ENCODE assay signal across 17 cellular contexts in the genomic region with DNA sequence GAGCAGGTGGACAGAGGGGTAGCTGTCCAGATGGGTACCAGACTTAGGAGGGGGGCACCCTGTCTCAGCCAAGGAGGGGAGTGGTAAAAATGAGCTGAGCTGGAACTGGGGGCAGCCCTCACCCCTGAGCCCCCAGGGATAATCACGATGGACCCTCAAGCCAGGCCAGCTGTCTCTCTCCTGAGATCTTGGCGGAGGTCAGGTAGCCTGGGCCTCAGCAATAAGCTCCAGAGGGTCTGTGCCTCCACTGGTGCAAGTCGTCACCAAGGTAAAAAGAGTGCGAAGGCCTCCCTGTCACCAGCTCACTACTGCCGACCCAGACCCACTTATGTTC. TPM values are rescaled to one million over a fixed set of nuclear protein-coding genes. Genes with fewer than 3 reads are reported as not detected.
DNase-seq lines count a peak whose midpoint lies in the region; ATAC-seq and TF ChIP-seq lines count a peak whose summit lies in the region.
"Had no signal": no experiment of that assay in that cellular context is flagged by ENCODE, and none has a peak within 500 bp of the region (broad histone marks: within the 10 kb centered on the region; RNA-seq: fewer than 3 reads in every experiment).

No MANE protein-coding gene starts in this region.

- H3K9ac ChIP-seq in liver (ENCODE audit: low read depth in 1 of 2, low read length in 2 of 2): peak overlapping the region; percentile 5 to 36

- H3K27ac ChIP-seq in body of pancreas (peak overlapping the region; percentile 75 to 86 (median 79)), liver (ENCODE audit: low read depth in 1 of 2, low read length in 2 of 2) (peak overlapping the region; percentile 87 to 95), gastrocnemius medialis (peak overlapping the region in 3 of 4 donors; percentile 31 to 97 (median 36))

- no peak overlapping the region for H3K27ac Mint-ChIP-seq in natural killer cell treated with Interleukin-12 subunit alpha and Interleukin-12 subunit beta and Interleukin-15 and Interleukin-18, amount 100 ng/mL, for 72 hours
- H3K27ac Mint-ChIP-seq: CD14-positive monocyte; CD4-positive, alpha-beta memory T cell had no signal

- no peaks in the 10 kb centered on the region for H3K36me3 Mint-ChIP-seq in natural killer cell treated with Interleukin-12 subunit alpha and Interleukin-12 subunit beta and Interleukin-15 and Interleukin-18, amount 100 ng/mL, for 72 hours
- H3K36me3 Mint-ChIP-seq: CD4-positive, alpha-beta memory T cell had no signal

- DNase-seq in body of pancreas (no peak), gastrocnemius medialis (no peak), GM03348 (ENCODE audit: low spot score) (no peak)
- no peak for DNase-seq in activated naive CD4-positive, alpha-beta T cell treated with anti-CD3 and anti-CD28 coated beads, Interleukin-2, amount 50 U/mL, for 16 hours
- DNase-seq in natural killer cell treated with Interleukin-12 subunit alpha and Interleukin-12 subunit beta and Interleukin-15 and Interleukin-18, amount 100 ng/mL, for 72 hours (ENCODE audit: low spot score): no peak
- DNase-seq: ACHN; AML-193; CD4-positive, alpha-beta memory T cell; DMS153; DMS79; GDM1; GOT3 had no signal

- TF ChIP-seq POLR2A in body of pancreas (IDR thresholded peaks at IDR 0.05) (no peak), gastrocnemius medialis (IDR thresholded peaks at IDR 0.05) (no peak)

- H3K27me3 ChIP-seq in body of pancreas (no peaks in the 10 kb centered on the region), liver (ENCODE audit: control insufficient read depth in 4 of 4, insufficient read depth in 4 of 4, low read length in 3 of 4) (no peaks in the 10 kb centered on the region), gastrocnemius medialis (no peaks in the 10 kb centered on the region)

- in situ Hi-C loops in gastrocnemius medialis (cut with MboI; ENCODE audit: low sequenced_read_pairs in 4 of 4): no loop called here

- intact Hi-C loops in body of pancreas (cut with DNase I): no loop called here
- intact Hi-C loops in gastrocnemius medialis (cut with DNase I; ENCODE audit: low total_unique reads): no loop called here

- H3K4me1 Mint-ChIP-seq in natural killer cell treated with Interleukin-12 subunit alpha and Interleukin-12 subunit beta and Interleukin-15 and Interleukin-18, amount 100 ng/mL, for 72 hours (ENCODE audit: low read depth in 2 of 2): peaks cover 0 to 6% of the 10 kb centered on the region in 2 donors
- H3K4me1 Mint-ChIP-seq: CD14-positive monocyte; CD4-positive, alpha-beta memory T cell had no signal

- no peak overlapping the region for H3K4me3 Mint-ChIP-seq in natural killer cell treated with Interleukin-12 subunit alpha and Interleukin-12 subunit beta and Interleukin-15 and Interleukin-18, amount 100 ng/mL, for 72 hours
- H3K4me3 Mint-ChIP-seq: CD14-positive monocyte; CD4-positive, alpha-beta memory T cell had no signal

- ATAC-seq in body of pancreas (no peak), gastrocnemius medialis (no peak)
- ATAC-seq in natural killer cell treated with Interleukin-12 subunit alpha and Interleukin-12 subunit beta and Interleukin-15 and Interleukin-18, amount 100 ng/mL, for 72 hours: no peak

- H3K4me1 ChIP-seq in body of pancreas (peaks cover 86% of the 10 kb centered on the region), liver (ENCODE audit: control insufficient read depth in 4 of 4, insufficient read depth in 4 of 4, low read length in 3 of 4) (peaks cover 30 to 90% (median 78%) of the 10 kb centered on the region in 4 donors), gastrocnemius medialis (peaks cover 51 to 74% of the 10 kb centered on the region in 2 donors)
- H3K4me1 ChIP-seq: HAP-1 had no signal

- no peaks in the 10 kb centered on the region for H3K9me3 Mint-ChIP-seq in natural killer cell treated with Interleukin-12 subunit alpha and Interleukin-12 subunit beta and Interleukin-15 and Interleukin-18, amount 100 ng/mL, for 72 hours
- H3K9me3 Mint-ChIP-seq: CD4-positive, alpha-beta memory T cell had no signal

- WGBS in body of pancreas, 2 donors: 60 to 64% methylated on average over 1 to 5 of the region's 5 CpGs
- 47% methylated on average over 5 of the region's 5 CpGs for WGBS in liver

- no peak for TF ChIP-seq RAD21 in liver (IDR thresholded peaks at IDR 0.05)

- TF ChIP-seq CTCF in body of pancreas (IDR thresholded peaks at IDR 0.05) (no peak), liver (IDR thresholded peaks at IDR 0.05; ENCODE audit: low read depth, low read length, missing input control) (no peak), gastrocnemius medialis (IDR thresholded peaks at IDR 0.05 in 4 of 5, conservative IDR thresholded peaks at IDR 0.05 in 1 of 5) (no peak)

- H3K4me3 ChIP-seq in body of pancreas (no peak overlapping the region), liver (ENCODE audit: low read depth in 1 of 3, low read length in 3 of 3) (no peak overlapping the region), gastrocnemius medialis (no peak overlapping the region)
- H3K4me3 ChIP-seq: HAP-1 had no signal

- H3K27me3 Mint-ChIP-seq in natural killer cell treated with Interleukin-12 subunit alpha and Interleukin-12 subunit beta and Interleukin-15 and Interleukin-18, amount 100 ng/mL, for 72 hours: peaks cover 4 to 16% of the 10 kb centered on the region in 2 donors

- H3K9me3 ChIP-seq in body of pancreas (no peaks in the 10 kb centered on the region), liver (ENCODE audit: control insufficient read depth in 4 of 4, low read length in 3 of 4) (no peaks in the 10 kb centered on the region), gastrocnemius medialis (no peaks in the 10 kb centered on the region)
- H3K9me3 ChIP-seq: HAP-1 had no signal

- H3K36me3 ChIP-seq in body of pancreas (replicated peaks in 1 of 2; ENCODE audit: insufficient read depth in 1 of 2, low read depth in 2 of 2) (no peaks in the 10 kb centered on the region), liver (ENCODE audit: control insufficient read depth in 4 of 4, insufficient read depth in 3 of 4, low read depth in 1 of 4, low read length in 3 of 4) (no peaks in the 10 kb centered on the region), gastrocnemius medialis (no peaks in the 10 kb centered on the region)
- H3K36me3 ChIP-seq: HAP-1 had no signal

TF ChIP-seq in liver, 16 proteins besides CTCF, POLR2A, EP300 and RAD21 (continues in another document):
- TF ChIP-seq ATF3 (IDR thresholded peaks at IDR 0.05) (no peak), ZBTB33 (IDR thresholded peaks at IDR 0.05) (no peak), HNF4G (IDR thresholded peaks at IDR 0.05) (no peak), GABPA (IDR thresholded peaks at IDR 0.05 in 1 of 2, conservative IDR thresholded peaks at IDR 0.05 in 1 of 2) (no peak), YY1 (IDR thresholded peaks at IDR 0.05) (no peak), HNF4A (conservative IDR thresholded peaks at IDR 0.05) (no peak), JUND (IDR thresholded peaks at IDR 0.05) (no peak), FOXA2 (IDR thresholded peaks at IDR 0.05) (no peak)
- TF ChIP-seq, protein P1, sequence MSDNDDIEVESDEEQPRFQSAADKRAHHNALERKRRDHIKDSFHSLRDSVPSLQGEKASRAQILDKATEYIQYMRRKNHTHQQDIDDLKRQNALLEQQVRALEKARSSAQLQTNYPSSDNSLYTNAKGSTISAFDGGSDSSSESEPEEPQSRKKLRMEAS (IDR thresholded peaks at IDR 0.05): no peak

RNA-seq across cellular contexts. Expression of gene SLC38A3, which starts 5.1 kb away (rescaled TPM):
- total RNA-seq in body of pancreas (10 to 100 TPM in 1 of 2 donors, 1 to 10 TPM in 1; 4.6 to 48.0 TPM), liver (100 to 1,000 TPM in 1 of 2 donors, 10 to 100 TPM in 1; 98.1 to 166 TPM), gastrocnemius medialis (1 to 10 TPM; 1.9 to 8.9 (median 5.0) TPM)
- 100 to 1,000 TPM; 114 to 180 TPM for polyA plus RNA-seq in liver
- total RNA-seq in natural killer cell treated with Interleukin-12 subunit alpha and Interleukin-12 subunit beta and Interleukin-15 and Interleukin-18, amount 100 ng/mL, for 72 hours: not detected
- total RNA-seq: CD4-positive, alpha-beta memory T cell; Daoy had no signal
- polyA plus RNA-seq: CD14-positive monocyte; CD4-positive, alpha-beta memory T cell had no signal

RNA-seq across cellular contexts. Expression of gene GNAT1, which starts 18.7 kb away (rescaled TPM):
- total RNA-seq in body of pancreas: not detected
- under 1 TPM in 1 of 2 donors, not detected in 1; 0.08 TPM for total RNA-seq in liver
- not detected for polyA plus RNA-seq in liver
- total RNA-seq in gastrocnemius medialis: not detected
- total RNA-seq in natural killer cell treated with Interleukin-12 subunit alpha and Interleukin-12 subunit beta and Interleukin-15 and Interleukin-18, amount 100 ng/mL, for 72 hours: not detected
- total RNA-seq: CD4-positive, alpha-beta memory T cell; Daoy had no signal
- polyA plus RNA-seq: BJ; CD14-positive monocyte; CD4-positive, alpha-beta memory T cell had no signal

RNA-seq across cellular contexts. Expression of gene GNAI2, which starts 25.9 kb away (rescaled TPM):
- total RNA-seq in body of pancreas: 10 to 100 TPM; 46.2 to 53.7 TPM
- total RNA-seq in liver: 10 to 100 TPM; 58.3 to 65.0 TPM
- polyA plus RNA-seq in liver: 10 to 100 TPM; 59.5 to 86.3 TPM
- 10 to 100 TPM; 26.7 to 67.8 (median 39.8) TPM for total RNA-seq in gastrocnemius medialis
- total RNA-seq in natural killer cell treated with Interleukin-12 subunit alpha and Interleukin-12 subunit beta and Interleukin-15 and Interleukin-18, amount 100 ng/mL, for 72 hours: 100 to 1,000 TPM; 331 to 413 TPM

RNA-seq across cellular contexts. Expression of gene SEMA3F, which starts 55.0 kb away (rescaled TPM):
- 10 to 100 TPM in 1 of 2 donors, 1 to 10 TPM in 1; 5.2 to 25.4 TPM for total RNA-seq in body of pancreas
- total RNA-seq in liver: 1 to 10 TPM; 1.6 to 4.8 TPM
- polyA plus RNA-seq in liver: 1 to 10 TPM in 1 of 2 donors, under 1 TPM in 1; 0.60 to 2.7 TPM
- 10 to 100 TPM in 1 of 4 donors, 1 to 10 TPM in 3; 5.2 to 40.1 (median 7.5) TPM for total RNA-seq in gastrocnemius medialis
- total RNA-seq in natural killer cell treated with Interleukin-12 subunit alpha and Interleukin-12 subunit beta and Interleukin-15 and Interleukin-18, amount 100 ng/mL, for 72 hours: under 1 TPM; 0.12 to 0.81 TPM
- total RNA-seq: CD4-positive, alpha-beta memory T cell had no signal
- polyA plus RNA-seq: CD14-positive monocyte; CD4-positive, alpha-beta memory T cell had no signal

RNA-seq across cellular contexts. Expression of gene SEMA3B, which starts 58.8 kb away (rescaled TPM):
- total RNA-seq in body of pancreas (100 to 1,000 TPM in 1 of 2 donors, 10 to 100 TPM in 1; 71.1 to 116 TPM), liver (1 to 10 TPM in 1 of 2 donors, under 1 TPM in 1; 0.56 to 1.5 TPM), gastrocnemius medialis (1 to 10 TPM; 1.7 to 3.1 (median 2.1) TPM)
- 1 to 10 TPM in 1 of 2 donors, under 1 TPM in 1; 0.40 to 1.3 TPM for polyA plus RNA-seq in liver
- total RNA-seq in natural killer cell treated with Interleukin-12 subunit alpha and Interleukin-12 subunit beta and Interleukin-15 and Interleukin-18, amount 100 ng/mL, for 72 hours: 1 to 10 TPM in 1 of 2 donors, under 1 TPM in 1; 0.89 to 1.2 TPM
- polyA plus RNA-seq: CD14-positive monocyte; CD4-positive, alpha-beta memory T cell had no signal

Comparison
In these comparisons a context has a peak if more than half of its experiments do, and no peak if none do; other contexts are left out.
1. H3K27ac ChIP-seq: peak in every context shown above with its lines; median percentile 91 in liver; 79 in body of pancreas; 36 in gastrocnemius medialis.
2. RNA of gene GNAI2, which starts 25.9 kb away (total RNA-seq): 331 to 413 TPM in natural killer cell treated with Interleukin-12 subunit alpha and Interleukin-12 subunit beta and Interleukin-15 and Interleukin-18, amount 100 ng/mL, for 72 hours; 58.3 to 65.0 TPM in liver, 46.2 to 53.7 TPM in body of pancreas and 26.7 to 67.8 TPM in gastrocnemius medialis; every median in the first group is over 4 times any median in the second.